ENCODE assay signal across 1 cellular context in genomic region chr2:62871506-62871905, GRCh38.
A peak's percentile ranks its signal among the peaks of the same experiment; 100 is the strongest.
TF ChIP-seq lines count a peak whose summit lies in the region.

No MANE protein-coding gene starts in this region.

TF ChIP-seq in HepG2, 621 proteins besides CTCF, POLR2A, EP300 and RAD21 (continued from another document):
- TF ChIP-seq ETV5 (CRISPR knock-in tag; IDR thresholded peaks at IDR 0.05; ENCODE audit: borderline replicate concordance) (peak; percentile 51; the same call in 1 of the 2 replicates), CREM (IDR thresholded peaks at IDR 0.05) (peak; percentile 56), CREM (CRISPR knock-in tag; IDR thresholded peaks at IDR 0.05) (no peak), NCOA2 (CRISPR knock-in tag; IDR thresholded peaks at IDR 0.05) (peak; percentile 57), FOXA3 (CRISPR knock-in tag; IDR thresholded peaks at IDR 0.05) (peak; percentile 49), CEBPZ (IDR thresholded peaks at IDR 0.05; ENCODE audit: low read length) (no peak), PPARG (CRISPR knock-in tag; conservative IDR thresholded peaks at IDR 0.05) (0 out of 2 replicates have a peak, but pooled peaks have one; percentile 17), IKZF5 (CRISPR knock-in tag; IDR thresholded peaks at IDR 0.05) (no peak), NFIC (IDR thresholded peaks at IDR 0.05; ENCODE audit: low read length) (peak; percentile 50; the same call in 1 of the 2 replicates), TMF1 (CRISPR knock-in tag; IDR thresholded peaks at IDR 0.05; ENCODE audit: low read depth) (no peak), HNRNPL (IDR thresholded peaks at IDR 0.05; ENCODE audit: low read depth, low read length) (no peak), SAP130 (CRISPR knock-in tag; IDR thresholded peaks at IDR 0.05; ENCODE audit: low read depth) (0 out of 2 replicates have a peak, but pooled peaks have one; percentile 51), CHD4 (IDR thresholded peaks at IDR 0.05; ENCODE audit: borderline replicate concordance, low read length) (no peak), GMEB2 (CRISPR knock-in tag; IDR thresholded peaks at IDR 0.05; ENCODE audit: low read depth) (no peak), PITX1 (CRISPR knock-in tag; IDR thresholded peaks at IDR 0.05) (no peak), HES4 (CRISPR knock-in tag; IDR thresholded peaks at IDR 0.05; ENCODE audit: borderline replicate concordance) (no peak), GATAD2A (CRISPR knock-in tag; IDR thresholded peaks at IDR 0.05) (0 out of 2 replicates have a peak, but pooled peaks have one; percentile 29), FOXP1 (IDR thresholded peaks at IDR 0.05) (no peak), FOXP1 (CRISPR knock-in tag; IDR thresholded peaks at IDR 0.05) (peak; percentile 33; the same call in 1 of the 2 replicates), ZNF615 (CRISPR knock-in tag; IDR thresholded peaks at IDR 0.05; ENCODE audit: borderline replicate concordance) (no peak), HOMEZ (CRISPR knock-in tag; IDR thresholded peaks at IDR 0.05; ENCODE audit: low read depth) (peak; percentile 87), AHDC1 (CRISPR knock-in tag; IDR thresholded peaks at IDR 0.05; ENCODE audit: borderline replicate concordance) (peak; percentile 24; the same call in 1 of the 2 replicates), CREB1 (IDR thresholded peaks at IDR 0.05) (no peak), CREB1 (CRISPR knock-in tag; IDR thresholded peaks at IDR 0.05) (0 out of 2 replicates have a peak, but pooled peaks have one; percentile 20)
